Comparison of ENCODE assay signal across 19 cellular contexts in genomic region chr15:41876007-41876406, GRCh38. TPM values are rescaled to one million over a fixed set of nuclear protein-coding genes. Genes with fewer than 3 reads are reported as not detected.
DNase-seq lines count a peak whose midpoint lies in the region; ATAC-seq and TF ChIP-seq lines count a peak whose summit lies in the region.
"Had no signal": no experiment of that assay in that cellular context is flagged by ENCODE, and none has a peak within 500 bp of the region (broad histone marks: within the 10 kb centered on the region; RNA-seq: fewer than 3 reads in every experiment).

No MANE protein-coding gene starts in this region.

- no peak for TF ChIP-seq CTCF in activated CD8-positive, alpha-beta T cell treated with anti-CD3 and anti-CD28 coated beads for 36 hours (IDR thresholded peaks at IDR 0.05)

- intact Hi-C loops in activated CD8-positive, alpha-beta T cell treated with anti-CD3 and anti-CD28 coated beads for 36 hours (cut with micrococcal nuclease), result no loop called here

- H3K36me3 Mint-ChIP-seq in activated CD8-positive, alpha-beta T cell treated with anti-CD3 and anti-CD28 coated beads, Interleukin-2, amount 10 ng/mL, durations not matched to agents 7 days and 5 days (ENCODE audit: low read depth), result no peaks in the 10 kb centered on the region
- no peaks in the 10 kb centered on the region for H3K36me3 Mint-ChIP-seq in activated CD8-positive, alpha-beta T cell treated with anti-CD3 and anti-CD28 coated beads for 36 hours (ENCODE audit: low read depth)
- no peaks in the 10 kb centered on the region for H3K36me3 Mint-ChIP-seq in memory B cell
- H3K36me3 Mint-ChIP-seq: CD4-positive, CD25-positive, alpha-beta regulatory T cell had no signal

- peak overlapping the region; percentile 37 for H3K27ac Mint-ChIP-seq in activated CD8-positive, alpha-beta T cell treated with anti-CD3 and anti-CD28 coated beads, Interleukin-2, amount 10 ng/mL, durations not matched to agents 7 days and 5 days
- no peak overlapping the region for H3K27ac Mint-ChIP-seq in activated CD8-positive, alpha-beta T cell treated with anti-CD3 and anti-CD28 coated beads for 36 hours
- no peak overlapping the region for H3K27ac Mint-ChIP-seq in memory B cell
- H3K27ac Mint-ChIP-seq: CD4-positive, CD25-positive, alpha-beta regulatory T cell had no signal

- H3K4me1 Mint-ChIP-seq in activated CD8-positive, alpha-beta T cell treated with anti-CD3 and anti-CD28 coated beads, Interleukin-2, amount 10 ng/mL, durations not matched to agents 7 days and 5 days (ENCODE audit: low read depth), result peaks cover 3% of the 10 kb centered on the region
- H3K4me1 Mint-ChIP-seq in activated CD8-positive, alpha-beta T cell treated with anti-CD3 and anti-CD28 coated beads for 36 hours (ENCODE audit: low read depth), result peaks cover 3% of the 10 kb centered on the region
- H3K4me1 Mint-ChIP-seq in memory B cell, result peaks cover 9% of the 10 kb centered on the region
- H3K4me1 Mint-ChIP-seq: H9 had no signal

- H3K9me3 Mint-ChIP-seq in activated CD8-positive, alpha-beta T cell treated with anti-CD3 and anti-CD28 coated beads, Interleukin-2, amount 10 ng/mL, durations not matched to agents 7 days and 5 days (ENCODE audit: insufficient read depth), result no peaks in the 10 kb centered on the region
- H3K9me3 Mint-ChIP-seq in activated CD8-positive, alpha-beta T cell treated with anti-CD3 and anti-CD28 coated beads for 36 hours, result no peaks in the 10 kb centered on the region
- H3K9me3 Mint-ChIP-seq in memory B cell, result no peaks in the 10 kb centered on the region
- H3K9me3 Mint-ChIP-seq: CD4-positive, CD25-positive, alpha-beta regulatory T cell; H9 had no signal

- no peak overlapping the region for H3K4me3 Mint-ChIP-seq in activated CD8-positive, alpha-beta T cell treated with anti-CD3 and anti-CD28 coated beads, Interleukin-2, amount 10 ng/mL, durations not matched to agents 7 days and 5 days
- no peak overlapping the region for H3K4me3 Mint-ChIP-seq in activated CD8-positive, alpha-beta T cell treated with anti-CD3 and anti-CD28 coated beads for 36 hours
- peak overlapping the region; percentile 64 for H3K4me3 Mint-ChIP-seq in memory B cell
- H3K4me3 Mint-ChIP-seq: CD4-positive, CD25-positive, alpha-beta regulatory T cell; H9 had no signal

- ATAC-seq in activated CD8-positive, alpha-beta T cell treated with anti-CD3 and anti-CD28 coated beads, Interleukin-2, amount 10 ng/mL, durations not matched to agents 7 days and 5 days, result no peak
- no peak for ATAC-seq in activated CD8-positive, alpha-beta T cell treated with anti-CD3 and anti-CD28 coated beads for 36 hours
- ATAC-seq in memory B cell (ENCODE audit: low read depth), result peak; percentile 91
- ATAC-seq in GM21723 (IDR thresholded peaks at IDR 0.05; ENCODE audit: unreplicated experiment), result no peak
- ATAC-seq: K562, SK-N-SH treated with all-trans-retinoic acid at 6 μM for 48 hours had no signal

- no peak for DNase-seq in activated CD8-positive, alpha-beta T cell treated with anti-CD3 and anti-CD28 coated beads, Interleukin-2, amount 10 ng/mL, durations not matched to agents 7 days and 5 days
- no peak for DNase-seq in activated CD8-positive, alpha-beta T cell treated with anti-CD3 and anti-CD28 coated beads for 36 hours
- DNase-seq in NAMALWA (ENCODE audit: low spot score), result peak; percentile 48
- DNase-seq in memory B cell (ENCODE audit: low spot score in 2 of 2), result no peak
- no peak for DNase-seq in activated CD4-positive, alpha-beta T cell treated with anti-CD3 and anti-CD28 coated beads for 48 hours
- no peak for DNase-seq in NCI-H2107 (lab: John Stamatoyannopoulos, UW)
- no peak for DNase-seq in stimulated activated CD4-positive, alpha-beta T cell treated with anti-CD3 and anti-CD28 coated beads, Interleukin-15, amount 100 ng/mL, for 24 hours
- DNase-seq: AML-193; CD4-positive, CD25-positive, alpha-beta regulatory T cell; H9; MG63; NCI-H1436 treated with DMSO at 0.1 percent for 48 hours; NCI-H1930; NCI-H524; NCI-H82; Peyer's patch had no signal

- peaks cover 3% of the 10 kb centered on the region for H3K27me3 Mint-ChIP-seq in activated CD8-positive, alpha-beta T cell treated with anti-CD3 and anti-CD28 coated beads, Interleukin-2, amount 10 ng/mL, durations not matched to agents 7 days and 5 days (ENCODE audit: low read depth)
- peaks cover 5% of the 10 kb centered on the region for H3K27me3 Mint-ChIP-seq in activated CD8-positive, alpha-beta T cell treated with anti-CD3 and anti-CD28 coated beads for 36 hours
- H3K27me3 Mint-ChIP-seq in memory B cell, result peaks cover 14% of the 10 kb centered on the region

- CTCF ChIA-PET in activated CD8-positive, alpha-beta T cell treated with anti-CD3 and anti-CD28 coated beads, Interleukin-2, amount 10 ng/mL, durations not matched to agents 7 days and 5 days (lab: Charles Lee), result interaction anchor here (0.8 kb wide), 1 partner anchor 16 kb away, joined by 3 read pairs; no protein-coding TSS in a partner anchor
- CTCF ChIA-PET in activated CD8-positive, alpha-beta T cell treated with anti-CD3 and anti-CD28 coated beads for 36 hours (lab: Charles Lee), result interaction anchor here (0.7 to 1.4 kb wide), 2 partner anchors 103 to 108 kb away, joined by 3 read pairs; no protein-coding TSS in a partner anchor

- POLR2A ChIA-PET in activated CD8-positive, alpha-beta T cell treated with anti-CD3 and anti-CD28 coated beads, Interleukin-2, amount 10 ng/mL, durations not matched to agents 7 days and 5 days (lab: Charles Lee), result interaction anchor here (0.6 kb wide), 1 partner anchor 15 kb away, joined by 3 read pairs; no protein-coding TSS in a partner anchor
- POLR2A ChIA-PET in activated CD8-positive, alpha-beta T cell treated with anti-CD3 and anti-CD28 coated beads for 36 hours (lab: Charles Lee), result interaction anchor here (0.7 kb wide), 1 partner anchor 98 kb away, joined by 3 read pairs; no protein-coding TSS in a partner anchor

RNA-seq across cellular contexts. Expression of gene SPTBN5, which starts 17.8 kb away (rescaled TPM):
- under 1 TPM; 0.16 to 0.21 TPM for total RNA-seq in activated CD8-positive, alpha-beta T cell treated with anti-CD3 and anti-CD28 coated beads, Interleukin-2, amount 10 ng/mL, durations not matched to agents 7 days and 5 days
- under 1 TPM; 0.11 to 0.14 TPM for total RNA-seq in activated CD8-positive, alpha-beta T cell treated with anti-CD3 and anti-CD28 coated beads for 36 hours

RNA-seq across cellular contexts. Expression of gene PLA2G4B, which starts 37.4 kb away (rescaled TPM):
- 10 to 100 TPM in 1 of 2 experiments, 1 to 10 TPM in 1; 8.9 to 13.1 TPM for total RNA-seq in activated CD8-positive, alpha-beta T cell treated with anti-CD3 and anti-CD28 coated beads, Interleukin-2, amount 10 ng/mL, durations not matched to agents 7 days and 5 days
- total RNA-seq in activated CD8-positive, alpha-beta T cell treated with anti-CD3 and anti-CD28 coated beads for 36 hours, result 1 to 10 TPM; 4.2 to 4.8 TPM

RNA-seq across cellular contexts. Expression of gene JMJD7, which starts 48.1 kb away (rescaled TPM):
- 10 to 100 TPM; 19.5 to 22.8 TPM for total RNA-seq in activated CD8-positive, alpha-beta T cell treated with anti-CD3 and anti-CD28 coated beads, Interleukin-2, amount 10 ng/mL, durations not matched to agents 7 days and 5 days
- total RNA-seq in activated CD8-positive, alpha-beta T cell treated with anti-CD3 and anti-CD28 coated beads for 36 hours, result 10 to 100 TPM in 1 of 2 experiments, 1 to 10 TPM in 1; 8.2 to 13.2 TPM
